In genomic region chr3:128881576-128881975, GRCh38 we compare ENCODE assay signal across 11 cellular contexts. TPM values are rescaled to one million over a fixed set of nuclear protein-coding genes. Genes with fewer than 3 reads are reported as not detected.
DNase-seq lines count a peak whose midpoint lies in the region; ATAC-seq, FAIRE-seq and TF ChIP-seq lines count a peak whose summit lies in the region.
"Had no signal": no experiment of that assay in that cellular context is flagged by ENCODE, and none has a peak within 500 bp of the region (broad histone marks: within the 10 kb centered on the region; RNA-seq: fewer than 3 reads in every experiment).

No MANE protein-coding gene starts in this region.

- H3K4me1 ChIP-seq in CD8-positive, alpha-beta T cell (ENCODE audit: insufficient read depth, low read length): peaks cover 48% of the 10 kb centered on the region
- H3K4me1 ChIP-seq in GM12878 (ENCODE audit: control insufficient read depth, insufficient read depth, low read length): peaks cover 18% of the 10 kb centered on the region
- H3K4me1 ChIP-seq in neural progenitor cell: peaks cover 19% of the 10 kb centered on the region
- peaks cover 0 to 48% (median 25%) of the 10 kb centered on the region in 12 donors for H3K4me1 ChIP-seq in heart left ventricle

- no peak for ATAC-seq in CD8-positive, alpha-beta T cell
- no peak for ATAC-seq in GM12878
- ATAC-seq in heart left ventricle: no peak
- ATAC-seq: gastroesophageal sphincter, sciatic nerve had no signal

- peak overlapping the region; percentile 28 for H3K4me2 ChIP-seq in GM12878 (ENCODE audit: control insufficient read depth, insufficient read depth)
- H3K4me2 ChIP-seq in neural progenitor cell: no peak overlapping the region

- H3K79me2 ChIP-seq in GM12878 (ENCODE audit: control insufficient read depth, insufficient read depth, low read length) (peaks cover 58% of the 10 kb centered on the region), neural progenitor cell (ENCODE audit: low read depth) (peaks cover 61% of the 10 kb centered on the region)

- H3K4me3 Mint-ChIP-seq in CD8-positive, alpha-beta T cell: peak overlapping the region; percentile 9
- H3K4me3 Mint-ChIP-seq in IgD-negative memory B cell (peak overlapping the region in 3 of 4 donors; percentile 32 to 95 (median 61)), neural progenitor cell (peak overlapping the region; percentile 57)

- H4K20me1 ChIP-seq in GM12878 (ENCODE audit: control insufficient read depth, insufficient read depth): no peaks in the 10 kb centered on the region
- no peaks in the 10 kb centered on the region for H4K20me1 ChIP-seq in neural progenitor cell (ENCODE audit: low read depth)

- 98% methylated on average over 6 of the region's 6 CpGs for WGBS in GM12878 (ENCODE audit: insufficient coverage, insufficient replicate concordance, low lambda C conversion rate, missing lambda C conversion rate)
- WGBS in heart left ventricle, 4 donors: 83 to 90% (median 89%) methylated on average over 6 of the region's 6 CpGs

- no peaks in the 10 kb centered on the region for H3K9me3 ChIP-seq in CD8-positive, alpha-beta T cell (ENCODE audit: low read length)
- H3K9me3 ChIP-seq in GM12878 (replicated peaks; ENCODE audit: control insufficient read depth, insufficient read depth, low read length) (no peaks in the 10 kb centered on the region), neural progenitor cell (ENCODE audit: low read depth) (no peaks in the 10 kb centered on the region), heart left ventricle (no peaks in the 10 kb centered on the region)
- H3K9me3 ChIP-seq: gastroesophageal sphincter had no signal

- no peaks in the 10 kb centered on the region for H3K9me3 Mint-ChIP-seq in CD8-positive, alpha-beta T cell
- H3K9me3 Mint-ChIP-seq in IgD-negative memory B cell (no peaks in the 10 kb centered on the region), neural progenitor cell (no peaks in the 10 kb centered on the region)

- peak overlapping the region; percentile 24 for H3K27ac Mint-ChIP-seq in CD8-positive, alpha-beta T cell
- H3K27ac Mint-ChIP-seq in IgD-negative memory B cell (peak overlapping the region in 2 of 3 donors; percentile 16 to 75), neural progenitor cell (no peak overlapping the region)

- TF ChIP-seq CTCF in CD8-positive, alpha-beta T cell (IDR thresholded peaks at IDR 0.05): no peak
- TF ChIP-seq CTCF in GM12878 (IDR thresholded peaks at IDR 0.05 in 2 of 3, conservative IDR thresholded peaks at IDR 0.05 in 1 of 3; ENCODE audit: control insufficient read depth in 2 of 3, extremely low read depth in 1 of 3, insufficient read depth in 1 of 3, low read depth in 3 of 3, low read length in 3 of 3) (no peak), neural progenitor cell (IDR thresholded peaks at IDR 0.05) (no peak), dorsolateral prefrontal cortex (IDR thresholded peaks at IDR 0.05 in 54 of 56, conservative IDR thresholded peaks at IDR 0.05 in 2 of 56; ENCODE audit: low read depth in 1 of 56, partially characterized antibody in 56 of 56) (no peak), heart left ventricle (IDR thresholded peaks at IDR 0.05) (no peak)

- TF ChIP-seq RAD21 in GM12878 (IDR thresholded peaks at IDR 0.05; ENCODE audit: insufficient read depth, low read depth, low read length): no peak

- H3K9ac ChIP-seq in GM12878 (ENCODE audit: control insufficient read depth, insufficient read depth, low read length): no peak overlapping the region
- no peak overlapping the region for H3K9ac ChIP-seq in neural progenitor cell

- DNase-seq in CD8-positive, alpha-beta T cell: no peak
- DNase-seq in GM12878 (ENCODE audit: low read depth, low spot score) (no peak), neural progenitor cell (ENCODE audit: low spot score) (no peak), NCI-H1417 treated with DMSO at 0.1 percent for 48 hours (lab: John Stamatoyannopoulos, UW) (no peak), dorsolateral prefrontal cortex (no peak), heart left ventricle (no peak)
- DNase-seq: islet precursor cell, NCI-H226 had no signal

- intact Hi-C loops in CD8-positive, alpha-beta T cell (cut with DNase I, micrococcal nuclease): no loop called here
- intact Hi-C loops in GM12878 (cut with micrococcal nuclease; ENCODE audit: unreplicated experiment) (no loop called here), dorsolateral prefrontal cortex (cut with DNase I) (loop anchor here in 1 of 2 donors (5.0 kb wide), 1 partner anchor 79 kb away; no protein-coding TSS in a partner anchor), heart left ventricle (cut with DNase I) (no loop called here)

- H3K36me3 Mint-ChIP-seq in CD8-positive, alpha-beta T cell: peaks cover 37% of the 10 kb centered on the region
- H3K36me3 Mint-ChIP-seq in IgD-negative memory B cell (peaks cover 5% of the 10 kb centered on the region), neural progenitor cell (peaks cover 8% of the 10 kb centered on the region)

- no peaks in the 10 kb centered on the region for H3K27me3 Mint-ChIP-seq in CD8-positive, alpha-beta T cell (ENCODE audit: low read depth)
- H3K27me3 Mint-ChIP-seq in IgD-negative memory B cell (peaks cover 1% of the 10 kb centered on the region), neural progenitor cell (ENCODE audit: insufficient read depth, low read depth) (peaks cover 4% of the 10 kb centered on the region)

- no peak overlapping the region for H3K27ac ChIP-seq in CD8-positive, alpha-beta T cell (ENCODE audit: low read depth, low read length)
- H3K27ac ChIP-seq in GM12878 (ENCODE audit: control insufficient read depth, insufficient read depth) (no peak overlapping the region), neural progenitor cell (no peak overlapping the region), dorsolateral prefrontal cortex (no peak overlapping the region), heart left ventricle (no peak overlapping the region)
- H3K27ac ChIP-seq: gastroesophageal sphincter had no signal

- peaks cover 4% of the 10 kb centered on the region for H3F3A ChIP-seq in neural progenitor cell (ENCODE audit: low read depth)

- no peak for FAIRE-seq in GM12878 (lab: Jason Lieb, UNC)

- no peak overlapping the region for H2AFZ ChIP-seq in GM12878 (ENCODE audit: control insufficient read depth, low read depth, low read length)
- no peak overlapping the region for H2AFZ ChIP-seq in neural progenitor cell (replicated peaks)

- no peak for TF ChIP-seq POLR2A in GM12878 (IDR thresholded peaks at IDR 0.05; ENCODE audit: low read depth, low read length)
- TF ChIP-seq POLR2A in heart left ventricle (IDR thresholded peaks at IDR 0.05): no peak

- no peak overlapping the region for H3K4me3 ChIP-seq in CD8-positive, alpha-beta T cell (ENCODE audit: low read depth, low read length)
- no peak overlapping the region for H3K4me3 ChIP-seq in GM12878
- H3K4me3 ChIP-seq in neural progenitor cell: no peak overlapping the region
- peak overlapping the region in 5 of 59 donors; percentile 9 to 92 (median 73) for H3K4me3 ChIP-seq in dorsolateral prefrontal cortex
- no peak overlapping the region for H3K4me3 ChIP-seq in heart left ventricle
- H3K4me3 ChIP-seq: gastroesophageal sphincter had no signal

- no peaks in the 10 kb centered on the region for H3K27me3 ChIP-seq in CD8-positive, alpha-beta T cell (ENCODE audit: insufficient read depth, low read length)
- H3K27me3 ChIP-seq in GM12878 (replicated peaks in 1 of 2; ENCODE audit: control insufficient read depth in 2 of 2, insufficient read depth in 2 of 2, low read length in 1 of 2): no peaks in the 10 kb centered on the region
- H3K27me3 ChIP-seq in neural progenitor cell: no peaks in the 10 kb centered on the region
- no peaks in the 10 kb centered on the region for H3K27me3 ChIP-seq in dorsolateral prefrontal cortex
- H3K27me3 ChIP-seq in heart left ventricle: no peaks in the 10 kb centered on the region
- H3K27me3 ChIP-seq: gastroesophageal sphincter had no signal

- peaks cover 66% of the 10 kb centered on the region for H3K4me1 Mint-ChIP-seq in CD8-positive, alpha-beta T cell (ENCODE audit: low read depth)
- H3K4me1 Mint-ChIP-seq in IgD-negative memory B cell (peaks cover 19 to 41% (median 28%) of the 10 kb centered on the region in 3 donors), neural progenitor cell (peaks cover 36% of the 10 kb centered on the region)

- POLR2A ChIA-PET in CD8-positive, alpha-beta T cell (lab: Charles Lee): interaction anchor here (4.7 kb wide), 1 partner anchor 42 kb away, joined by 21 read pairs; no protein-coding TSS in a partner anchor
- POLR2A ChIA-PET in GM12878 (lab: Charles Lee): interaction anchor here (0.8 kb wide), 1 partner anchor 94 kb away, joined by 3 read pairs; no protein-coding TSS in a partner anchor

- RAD21 ChIA-PET in GM12878 (lab: Charles Lee; ENCODE audit: unreplicated experiment): no interaction called here

- H3K36me3 ChIP-seq in CD8-positive, alpha-beta T cell (ENCODE audit: insufficient read depth, low read length): peaks cover 8% of the 10 kb centered on the region
- H3K36me3 ChIP-seq in GM12878 (ENCODE audit: control insufficient read depth in 2 of 2, insufficient read depth in 2 of 2, low read length in 1 of 2) (peaks cover 0 to 2% of the 10 kb centered on the region in 2 experiments; a peak in 2 of 4 replicates), neural progenitor cell (no peaks in the 10 kb centered on the region), heart left ventricle (peaks cover 0 to 49% (median 24%) of the 10 kb centered on the region in 9 donors)

- BruUV-seq in GM12878 (replicated peaks; lab: Mats Ljungman, UMichigan): no TSS peak

- in situ Hi-C loops in GM12878 (cut with MboI): no loop called here

- no peak for TF ChIP-seq EP300 in GM12878 (IDR thresholded peaks at IDR 0.05; ENCODE audit: borderline replicate concordance in 1 of 2, control insufficient read depth in 1 of 2, low read depth in 2 of 2, low read length in 2 of 2)

- CTCF ChIA-PET in CD8-positive, alpha-beta T cell (lab: Charles Lee): interaction anchor here (1.3 kb wide), 1 partner anchor 42 kb away, joined by 3 read pairs; no protein-coding TSS in a partner anchor
- CTCF ChIA-PET in GM12878 (lab: Yijun Ruan, JAX): interaction anchor here (0.9 kb wide), 1 partner anchor 201 kb away, joined by 3 read pairs; no protein-coding TSS in a partner anchor

- SMC1A ChIA-PET in GM12878 (lab: Charles Lee; ENCODE audit: uncharacterized antibody, unreplicated experiment): no interaction called here

RNA-seq across cellular contexts. Expression of gene ACAD9, which starts 2.2 kb away (rescaled TPM):
- total RNA-seq in CD8-positive, alpha-beta T cell: 10 to 100 TPM; 43.1 to 47.1 TPM
- 14.2 TPM for polyA plus RNA-seq in IgD-negative memory B cell
- 117 and 142 TPM in 2 replicates for total RNA-seq in GM12878 (2013; cell fraction: nucleolus; rRNA removed)
- 43.8 and 47.6 TPM in 2 replicates for total RNA-seq in GM12878 (2014; rRNA removed)
- total RNA-seq in GM12878 (2014; rRNA removed; fragmentation: Illumina TruSeq; extraction: Trizol): 31.2 and 33.4 TPM in 2 replicates
- total RNA-seq in GM12878 (2021): 50.0 and 54.0 TPM in 2 replicates
- 11.5 TPM for polyA plus RNA-seq in GM12878 (2011; ENCODE audit: low read depth)
- 19.9 and 31.7 TPM in 2 replicates for polyA plus RNA-seq in GM12878 (2011; rRNA removed)
- polyA plus RNA-seq in GM12878 (2011; cell fraction: cytosol; rRNA removed): 38.5 and 43.8 TPM in 2 replicates
- polyA plus RNA-seq in GM12878 (2011; cell fraction: nucleus; rRNA removed): 80.0 and 94.9 TPM in 2 replicates
- 19.4 and 22.8 TPM in 2 replicates for polyA plus RNA-seq in GM12878 (2012)
- polyA plus RNA-seq in GM12878 (2014; fragmentation: Illumina TruSeq; extraction: Trizol): 35.2 and 39.8 TPM in 2 replicates
- polyA plus RNA-seq in GM12878 (2014; fragmentation: Nextera tagmentation; extraction: Ambion mirVana): 10 to 100 TPM; 12.7 to 21.5 TPM
- polyA plus RNA-seq in GM12878 (2014; rRNA removed): 53.8 and 54.4 TPM in 2 replicates
- 10 to 100 TPM; 55.9 to 63.1 TPM for polyA plus RNA-seq in GM12878 (2016; fragmentation: Nextera tagmentation; extraction: Ambion mirVana)
- polyA minus RNA-seq in GM12878 (2011; rRNA and poly(A)+ RNA removed): 39.1 and 59.7 TPM in 2 replicates
- polyA minus RNA-seq in GM12878 (2011; cell fraction: cytosol; rRNA and poly(A)+ RNA removed): 9.6 and 14.9 TPM in 2 replicates
- 48.0 and 101 TPM in 2 replicates for polyA minus RNA-seq in GM12878 (2011; cell fraction: nucleus; rRNA and poly(A)+ RNA removed)
- 25.0 and 35.7 TPM in 2 replicates for total RNA-seq in neural progenitor cell (ENCODE audit: low replicate concordance)
- total RNA-seq in dorsolateral prefrontal cortex: 10 to 100 TPM; 36.3 to 64.1 (median 51.0) TPM
- 10 to 100 TPM; 29.9 to 44.9 (median 36.7) TPM for total RNA-seq in heart left ventricle
- 10 to 100 TPM; 24.6 to 25.8 TPM for polyA plus RNA-seq in heart left ventricle

Comparison
In these comparisons a context has a peak if more than half of its experiments do, and no peak if none do; other contexts are left out.
1. H3K4me3 Mint-ChIP-seq: peak in every context shown above with its lines; median percentile 61 in IgD-negative memory B cell; 57 in neural progenitor cell; 9 in CD8-positive, alpha-beta T cell.